In the genomic region with DNA sequence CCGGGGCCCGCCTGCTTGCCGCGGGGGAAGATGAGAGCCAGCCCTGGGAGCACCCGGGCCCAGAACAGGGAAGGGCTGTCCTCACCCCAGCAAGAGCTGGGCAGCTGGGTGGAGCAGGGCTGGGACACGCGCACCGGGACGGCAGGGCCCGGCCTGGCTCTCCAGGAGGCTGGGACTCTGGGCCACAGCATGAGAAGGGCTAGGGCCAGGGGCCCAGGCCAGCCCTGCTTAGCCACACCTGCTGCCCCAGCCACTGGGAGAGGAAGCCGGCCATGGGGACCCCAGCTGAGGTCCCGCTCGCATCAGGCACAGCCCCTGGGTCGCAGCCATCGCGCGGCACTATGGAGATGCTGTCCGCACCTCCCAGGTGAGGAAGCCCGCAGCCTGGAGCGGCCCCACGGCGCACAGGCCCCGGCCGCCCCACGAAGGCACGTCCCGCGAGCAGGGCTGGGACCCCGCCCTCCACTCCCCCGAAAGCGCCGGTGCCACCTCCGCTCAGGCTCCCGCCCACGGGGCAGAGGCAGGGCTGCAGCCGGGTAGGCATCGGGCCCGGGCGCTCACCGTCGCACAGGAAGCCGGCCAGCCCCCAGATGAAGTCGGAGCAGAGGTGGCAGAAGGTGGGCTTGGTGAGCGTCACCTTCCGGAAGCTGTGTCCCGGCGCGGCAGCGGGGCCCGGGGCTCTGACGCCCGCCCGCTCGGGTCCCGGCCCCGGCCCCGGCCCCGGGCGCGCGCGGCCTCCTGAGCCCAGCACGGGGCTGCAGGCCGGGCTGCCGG, we compare ENCODE assay signal across 8 cellular contexts.
DNase-seq lines count a peak whose midpoint lies in the region; ATAC-seq lines count a peak whose summit lies in the region.

No MANE protein-coding gene starts in this region.

- H3K27me3 Mint-ChIP-seq in activated naive CD4-positive, alpha-beta T cell treated with anti-CD3 and anti-CD28 coated beads, Interleukin-2, amount 50 U/mL, for 24 hours = no peaks in the 10 kb centered on the region

- peak overlapping the region; percentile 80 for H3K4me3 ChIP-seq in GM08714 (ENCODE audit: low read length)
- peak overlapping the region; percentile 55 for H3K4me3 ChIP-seq in iPS-11a (ENCODE audit: low read depth, low read length)

- DNase-seq in RKO (ENCODE audit: low spot score) (peak; percentile 23), 8988T (no peak), Ammon's horn (ENCODE audit: low spot score) (no peak)
- peak; percentile 66 for DNase-seq in stimulated activated CD4-positive, alpha-beta T cell treated with anti-CD3 and anti-CD28 coated beads, Interleukin-15, amount 100 ng/mL, for 24 hours

- ATAC-seq in HG02588 (IDR thresholded peaks at IDR 0.05; ENCODE audit: unreplicated experiment) = peak; percentile 42

- H3K27ac Mint-ChIP-seq in activated naive CD4-positive, alpha-beta T cell treated with anti-CD3 and anti-CD28 coated beads, Interleukin-2, amount 50 U/mL, for 24 hours = no peak overlapping the region

- H3K4me1 Mint-ChIP-seq in activated naive CD4-positive, alpha-beta T cell treated with anti-CD3 and anti-CD28 coated beads, Interleukin-2, amount 50 U/mL, for 24 hours = peaks cover 5% of the 10 kb centered on the region

- no peaks in the 10 kb centered on the region for H3K9me3 Mint-ChIP-seq in activated naive CD4-positive, alpha-beta T cell treated with anti-CD3 and anti-CD28 coated beads, Interleukin-2, amount 50 U/mL, for 24 hours

- H3K4me3 Mint-ChIP-seq in activated naive CD4-positive, alpha-beta T cell treated with anti-CD3 and anti-CD28 coated beads, Interleukin-2, amount 50 U/mL, for 24 hours = peak overlapping the region; percentile 36

- no peaks in the 10 kb centered on the region for H3K36me3 Mint-ChIP-seq in activated naive CD4-positive, alpha-beta T cell treated with anti-CD3 and anti-CD28 coated beads, Interleukin-2, amount 50 U/mL, for 24 hours

Comparison
In these comparisons a context has a peak if more than half of its experiments do, and no peak if none do; other contexts are left out.
1. DNase-seq: peak in RKO (single experiment) and stimulated activated CD4-positive, alpha-beta T cell treated with anti-CD3 and anti-CD28 coated beads, Interleukin-15, amount 100 ng/mL, for 24 hours (single experiment); none in 8988T (single experiment) and Ammon's horn (single experiment).